Comparison of ENCODE assay signal across 15 cellular contexts in the genomic region with DNA sequence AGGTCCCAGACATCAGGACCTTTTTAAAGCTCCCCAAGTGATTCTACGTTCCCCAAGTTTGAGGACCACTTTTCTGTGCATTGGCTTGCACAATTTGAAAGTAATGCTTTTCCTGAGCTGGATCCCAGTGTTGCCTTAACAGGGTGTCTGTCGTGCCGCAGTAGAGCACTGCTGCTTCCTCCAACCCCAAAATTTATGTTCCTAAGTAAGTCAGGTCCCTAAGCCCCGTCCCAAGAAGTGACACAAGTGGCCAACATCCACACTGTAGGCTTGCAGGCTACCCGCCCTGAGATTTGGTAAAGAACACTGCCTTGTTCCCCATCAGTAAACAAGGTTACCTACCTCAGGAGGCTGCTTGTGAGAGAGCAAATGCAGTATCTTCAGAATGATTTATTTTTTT. TPM values are rescaled to one million over a fixed set of nuclear protein-coding genes. Genes with fewer than 3 reads are reported as not detected.
DNase-seq lines count a peak whose midpoint lies in the region; ATAC-seq lines count a peak whose summit lies in the region.
"Had no signal": no experiment of that assay in that cellular context is flagged by ENCODE, and none has a peak within 500 bp of the region (broad histone marks: within the 10 kb centered on the region; RNA-seq: fewer than 3 reads in every experiment).

No MANE protein-coding gene starts in this region.

- no peak overlapping the region for H3K4me2 ChIP-seq in mesenchymal stem cell (ENCODE audit: low read length, poor library complexity, severe bottlenecking)

- no peaks in the 10 kb centered on the region for H3K9me3 ChIP-seq in mesenchymal stem cell (ENCODE audit: control insufficient read depth, low read length)

- no peaks in the 10 kb centered on the region for H3K9me3 Mint-ChIP-seq in activated CD8-positive, alpha-beta T cell treated with anti-CD3 and anti-CD28 coated beads, Interleukin-2, amount 10 ng/mL, durations not matched to agents 7 days and 5 days (ENCODE audit: insufficient read depth)
- H3K9me3 Mint-ChIP-seq: stimulated activated naive B cell treated with anti-CD40 and anti-IgM and Interleukin-4, amounts not matched to agents 10 μg/mL and 1 μg/mL and 100 μg/mL, for 72 hours had no signal

- H2BK120ac ChIP-seq in mesenchymal stem cell (ENCODE audit: low read depth, low read length), result no peak overlapping the region

- DNase-seq in activated CD8-positive, alpha-beta T cell treated with anti-CD3 and anti-CD28 coated beads, Interleukin-2, amount 10 ng/mL, durations not matched to agents 7 days and 5 days, result no peak
- DNase-seq in mesenchymal stem cell (no peak), EL (no peak)
- no peak for DNase-seq in activated effector memory CD4-positive, alpha-beta T cell treated with anti-CD3 and anti-CD28 coated beads, Interleukin-2, amount 50 U/mL, for 16 hours
- DNase-seq: activated gamma-delta T cell; hypothalamus; NCI-H1092 treated with DMSO at 0.1 percent for 48 hours; stimulated activated CD4-positive, alpha-beta T cell treated with anti-CD3 and anti-CD28 coated beads, Interleukin-2, amount 100 ng/mL, for 48 hours; stimulated activated naive B cell treated with anti-CD40 and anti-IgM and Interleukin-4, amounts not matched to agents 10 μg/mL and 1 μg/mL and 100 μg/mL, for 72 hours had no signal

- H3K36me3 ChIP-seq in ACC112 (ENCODE audit: insufficient read depth, low read length), result peaks cover 5% of the 10 kb centered on the region; the same call in 1 of the 2 replicates
- peaks cover 20 to 29% of the 10 kb centered on the region in 2 experiments for H3K36me3 ChIP-seq in mesenchymal stem cell (ENCODE audit: control insufficient read depth in 1 of 2, insufficient read depth in 2 of 2, low read depth in 1 of 2, low read length in 2 of 2)

- no peak overlapping the region for H2AK5ac ChIP-seq in mesenchymal stem cell (ENCODE audit: low read length, severe bottlenecking)

- H3K79me2 ChIP-seq in ACC112 (ENCODE audit: control insufficient read depth, insufficient read depth, low read length, unreplicated experiment), result peaks cover 15% of the 10 kb centered on the region

- no peak overlapping the region for H2BK15ac ChIP-seq in mesenchymal stem cell (ENCODE audit: low read depth, poor library complexity, severe bottlenecking)

- peaks cover 16% of the 10 kb centered on the region for H3K79me1 ChIP-seq in mesenchymal stem cell (replicated peaks; ENCODE audit: low read length, poor library complexity, severe bottlenecking)

- H4K91ac ChIP-seq in mesenchymal stem cell (ENCODE audit: low read length), result no peak overlapping the region

- H4K8ac ChIP-seq in mesenchymal stem cell (ENCODE audit: low read length), result no peak overlapping the region

- WGBS in mesenchymal stem cell, result 85% methylated on average over 4 of the region's 5 CpGs

- POLR2A ChIA-PET in activated CD8-positive, alpha-beta T cell treated with anti-CD3 and anti-CD28 coated beads, Interleukin-2, amount 10 ng/mL, durations not matched to agents 7 days and 5 days (lab: Charles Lee), result interaction anchor here (0.8 to 1.7 kb wide), 4 partner anchors 15 to 599 kb away, joined by 3 to 5 read pairs (median 4); partner anchors contain the start of gene UGGT1

- H3K27ac ChIP-seq in ACC112 (ENCODE audit: low read depth, low read length), result no peak overlapping the region
- H3K27ac ChIP-seq in mesenchymal stem cell (ENCODE audit: low read length, poor library complexity, severe bottlenecking), result no peak overlapping the region

- no peak overlapping the region for H2BK12ac ChIP-seq in mesenchymal stem cell (ENCODE audit: low read length in 2 of 2)

- H3K4me1 ChIP-seq in ACC112 (ENCODE audit: control insufficient read depth, insufficient read depth, low read length, unreplicated experiment) (peaks cover 28% of the 10 kb centered on the region), mesenchymal stem cell (ENCODE audit: control insufficient read depth, insufficient read depth, low read depth, low read length) (peaks cover 15% of the 10 kb centered on the region)

- CTCF ChIA-PET in activated CD8-positive, alpha-beta T cell treated with anti-CD3 and anti-CD28 coated beads, Interleukin-2, amount 10 ng/mL, durations not matched to agents 7 days and 5 days (lab: Charles Lee), result interaction anchor here (0.6 to 2.9 kb wide), 4 partner anchors 7 to 224 kb away, joined by 3 to 13 read pairs (median 4); no protein-coding TSS in a partner anchor

- H2AFZ ChIP-seq in ACC112 (ENCODE audit: low read length, unreplicated experiment) (no peak overlapping the region), mesenchymal stem cell (ENCODE audit: low read depth, low read length) (no peak overlapping the region)

- H3K23ac ChIP-seq in mesenchymal stem cell (ENCODE audit: low read length in 2 of 2), result no peak overlapping the region

- H3K18ac ChIP-seq in mesenchymal stem cell (ENCODE audit: low read depth in 1 of 2, low read length in 2 of 2), result no peak overlapping the region

- H3K4me1 Mint-ChIP-seq in activated CD8-positive, alpha-beta T cell treated with anti-CD3 and anti-CD28 coated beads, Interleukin-2, amount 10 ng/mL, durations not matched to agents 7 days and 5 days (ENCODE audit: low read depth), result peaks cover 41% of the 10 kb centered on the region

- H3K4me3 Mint-ChIP-seq in activated CD8-positive, alpha-beta T cell treated with anti-CD3 and anti-CD28 coated beads, Interleukin-2, amount 10 ng/mL, durations not matched to agents 7 days and 5 days, result peak overlapping the region; percentile 81

- no peak overlapping the region for H2BK5ac ChIP-seq in mesenchymal stem cell (ENCODE audit: low read depth, low read length, poor library complexity, severe bottlenecking)

- peak overlapping the region; percentile 80; the same call in 1 of the 2 replicates for H3K4me3 ChIP-seq in ACC112 (ENCODE audit: low read depth, low read length)
- H3K4me3 ChIP-seq in GM08714 (ENCODE audit: low read length), result peak overlapping the region; percentile 17; the same call in 1 of the 2 replicates
- peak overlapping the region in 1 of 2 experiments; percentile 92 for H3K4me3 ChIP-seq in mesenchymal stem cell (ENCODE audit: insufficient read depth in 1 of 2, low read depth in 1 of 2, low read length in 2 of 2)
- H3K4me3 ChIP-seq: lung had no signal

- H3K9ac ChIP-seq in mesenchymal stem cell (ENCODE audit: low read length), result peak overlapping the region; percentile 95

- H3K14ac ChIP-seq in mesenchymal stem cell (ENCODE audit: low read length in 2 of 2), result no peak overlapping the region

- peak overlapping the region; percentile 44 for H3K27ac Mint-ChIP-seq in activated CD8-positive, alpha-beta T cell treated with anti-CD3 and anti-CD28 coated beads, Interleukin-2, amount 10 ng/mL, durations not matched to agents 7 days and 5 days

- no peak overlapping the region for H3K4ac ChIP-seq in mesenchymal stem cell (ENCODE audit: low read depth in 1 of 2, low read length in 2 of 2)

- no peaks in the 10 kb centered on the region for H3K27me3 Mint-ChIP-seq in activated CD8-positive, alpha-beta T cell treated with anti-CD3 and anti-CD28 coated beads, Interleukin-2, amount 10 ng/mL, durations not matched to agents 7 days and 5 days (ENCODE audit: low read depth)
- H3K27me3 Mint-ChIP-seq: stimulated activated naive B cell treated with anti-CD40 and anti-IgM and Interleukin-4, amounts not matched to agents 10 μg/mL and 1 μg/mL and 100 μg/mL, for 72 hours had no signal

- no peaks in the 10 kb centered on the region for H3K27me3 ChIP-seq in ACC112 (ENCODE audit: insufficient read depth, low read length)
- no peaks in the 10 kb centered on the region for H3K27me3 ChIP-seq in mesenchymal stem cell (ENCODE audit: control insufficient read depth in 1 of 2, insufficient read depth in 1 of 2, low read length in 2 of 2)

- ATAC-seq in activated CD8-positive, alpha-beta T cell treated with anti-CD3 and anti-CD28 coated beads, Interleukin-2, amount 10 ng/mL, durations not matched to agents 7 days and 5 days, result no peak
- ATAC-seq in GM21423 (IDR thresholded peaks at IDR 0.05; ENCODE audit: unreplicated experiment) (no peak), HG03460 (IDR thresholded peaks at IDR 0.05; ENCODE audit: unreplicated experiment) (no peak)
- ATAC-seq: stimulated activated naive B cell treated with anti-CD40 and anti-IgM and Interleukin-4, amounts not matched to agents 10 μg/mL and 1 μg/mL and 100 μg/mL, for 72 hours had no signal

- peaks cover 44% of the 10 kb centered on the region for H3K36me3 Mint-ChIP-seq in activated CD8-positive, alpha-beta T cell treated with anti-CD3 and anti-CD28 coated beads, Interleukin-2, amount 10 ng/mL, durations not matched to agents 7 days and 5 days (ENCODE audit: low read depth)

RNA-seq across cellular contexts. Expression of gene SFT2D3, which starts 2.0 kb away (rescaled TPM):
- total RNA-seq in activated CD8-positive, alpha-beta T cell treated with anti-CD3 and anti-CD28 coated beads, Interleukin-2, amount 10 ng/mL, durations not matched to agents 7 days and 5 days, result 1 to 10 TPM; 4.8 to 5.5 TPM
- polyA plus RNA-seq in mesenchymal stem cell (2013, experiment 1 of 2), result 4.5 TPM
- 4.7 TPM for polyA plus RNA-seq in mesenchymal stem cell (2013, experiment 2 of 2)

RNA-seq across cellular contexts. Expression of gene LIMS2, which starts 28.0 kb away (rescaled TPM):
- total RNA-seq in activated CD8-positive, alpha-beta T cell treated with anti-CD3 and anti-CD28 coated beads, Interleukin-2, amount 10 ng/mL, durations not matched to agents 7 days and 5 days, result 10 to 100 TPM; 35.3 to 38.3 TPM
- 37.6 TPM for polyA plus RNA-seq in mesenchymal stem cell (2013, experiment 1 of 2)
- polyA plus RNA-seq in mesenchymal stem cell (2013, experiment 2 of 2), result 36.4 TPM
- total RNA-seq: NCI-H460 had no signal

RNA-seq across cellular contexts. Expression of gene GPR17, which starts 57.3 kb away (rescaled TPM):
- total RNA-seq in activated CD8-positive, alpha-beta T cell treated with anti-CD3 and anti-CD28 coated beads, Interleukin-2, amount 10 ng/mL, durations not matched to agents 7 days and 5 days, result not detected
- not detected for polyA plus RNA-seq in mesenchymal stem cell (2013, experiment 1 of 2)
- not detected for polyA plus RNA-seq in mesenchymal stem cell (2013, experiment 2 of 2)
- total RNA-seq: NCI-H460 had no signal
